ENCODE assay signal across 1 cellular context in genomic region chr19:33100894-33101644, GRCh38.
TF ChIP-seq lines count a peak whose summit lies in the region.

No MANE protein-coding gene starts in this region.

TF ChIP-seq in HepG2, 621 proteins besides CTCF, POLR2A, EP300 and RAD21 (continued from another document and continues in another):
- TF ChIP-seq, protein P1, sequence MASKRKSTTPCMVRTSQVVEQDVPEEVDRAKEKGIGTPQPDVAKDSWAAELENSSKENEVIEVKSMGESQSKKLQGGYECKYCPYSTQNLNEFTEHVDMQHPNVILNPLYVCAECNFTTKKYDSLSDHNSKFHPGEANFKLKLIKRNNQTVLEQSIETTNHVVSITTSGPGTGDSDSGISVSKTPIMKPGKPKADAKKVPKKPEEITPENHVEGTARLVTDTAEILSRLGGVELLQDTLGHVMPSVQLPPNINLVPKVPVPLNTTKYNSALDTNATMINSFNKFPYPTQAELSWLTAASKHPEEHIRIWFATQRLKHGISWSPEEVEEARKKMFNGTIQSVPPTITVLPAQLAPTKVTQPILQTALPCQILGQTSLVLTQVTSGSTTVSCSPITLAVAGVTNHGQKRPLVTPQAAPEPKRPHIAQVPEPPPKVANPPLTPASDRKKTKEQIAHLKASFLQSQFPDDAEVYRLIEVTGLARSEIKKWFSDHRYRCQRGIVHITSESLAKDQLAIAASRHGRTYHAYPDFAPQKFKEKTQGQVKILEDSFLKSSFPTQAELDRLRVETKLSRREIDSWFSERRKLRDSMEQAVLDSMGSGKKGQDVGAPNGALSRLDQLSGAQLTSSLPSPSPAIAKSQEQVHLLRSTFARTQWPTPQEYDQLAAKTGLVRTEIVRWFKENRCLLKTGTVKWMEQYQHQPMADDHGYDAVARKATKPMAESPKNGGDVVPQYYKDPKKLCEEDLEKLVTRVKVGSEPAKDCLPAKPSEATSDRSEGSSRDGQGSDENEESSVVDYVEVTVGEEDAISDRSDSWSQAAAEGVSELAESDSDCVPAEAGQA (IDR thresholded peaks at IDR 0.05; ENCODE audit: low read depth) = no peak
- TF ChIP-seq, protein P1 (CRISPR knock-in tag; IDR thresholded peaks at IDR 0.05; ENCODE audit: borderline replicate concordance) = no peak
- TF ChIP-seq TCF7 (IDR thresholded peaks at IDR 0.05; ENCODE audit: low read depth) = peak; percentile 98
- peak; percentile 51; the same call in 1 of the 2 replicates for TF ChIP-seq NR2C2 (CRISPR knock-in tag; IDR thresholded peaks at IDR 0.05; ENCODE audit: borderline replicate concordance)
- TF ChIP-seq HOXD1 (CRISPR knock-in tag; IDR thresholded peaks at IDR 0.05) = peak; percentile 65; the same call in 1 of the 2 replicates
- no peak for TF ChIP-seq MAZ (IDR thresholded peaks at IDR 0.05; ENCODE audit: borderline replicate concordance, low read depth, low read length)
- TF ChIP-seq MAZ (CRISPR knock-in tag; IDR thresholded peaks at IDR 0.05; ENCODE audit: low read depth) = no peak
- TF ChIP-seq ZNF639 (CRISPR knock-in tag; conservative IDR thresholded peaks at IDR 0.05) = no peak
- peak; percentile 40; the same call in 1 of the 2 replicates for TF ChIP-seq YEATS4 (CRISPR knock-in tag; IDR thresholded peaks at IDR 0.05; ENCODE audit: borderline replicate concordance)
- TF ChIP-seq NR2F1 (CRISPR knock-in tag; IDR thresholded peaks at IDR 0.05) = peak; percentile 86 to 97
- TF ChIP-seq TMF1 (CRISPR knock-in tag; IDR thresholded peaks at IDR 0.05; ENCODE audit: low read depth) = no peak
- no peak for TF ChIP-seq MTERF4 (CRISPR knock-in tag; IDR thresholded peaks at IDR 0.05)
- TF ChIP-seq TBX2 (CRISPR knock-in tag; IDR thresholded peaks at IDR 0.05; ENCODE audit: borderline replicate concordance) = peak; percentile 92
- peak; percentile 32; the same call in 1 of the 2 replicates for TF ChIP-seq ATF1 (CRISPR knock-in tag; IDR thresholded peaks at IDR 0.05)
- no peak for TF ChIP-seq ZBTB7A (CRISPR knock-in tag; IDR thresholded peaks at IDR 0.05)
- TF ChIP-seq RFX3 (CRISPR knock-in tag; IDR thresholded peaks at IDR 0.05) = peak; percentile 80
- peak; percentile 98 for TF ChIP-seq HMG20B (CRISPR knock-in tag; conservative IDR thresholded peaks at IDR 0.05)
- 0 out of 2 replicates have a peak, but pooled peaks have one; percentile 34 for TF ChIP-seq ZNF564 (CRISPR knock-in tag; IDR thresholded peaks at IDR 0.05)
- peak; percentile 99 for TF ChIP-seq ZNF609 (CRISPR knock-in tag; IDR thresholded peaks at IDR 0.05; ENCODE audit: borderline replicate concordance)
- TF ChIP-seq NFYB (CRISPR knock-in tag; IDR thresholded peaks at IDR 0.05) = 0 out of 2 replicates have a peak, but pooled peaks have one; percentile 7
- no peak; the same call in 1 of the 2 replicates for TF ChIP-seq DPF2 (CRISPR knock-in tag; IDR thresholded peaks at IDR 0.05; ENCODE audit: borderline replicate concordance, low read depth)
- 0 out of 2 replicates have a peak, but pooled peaks have one; percentile 50 for TF ChIP-seq KDM1A (CRISPR knock-in tag; IDR thresholded peaks at IDR 0.05)
- no peak for TF ChIP-seq SRSF1 (optimal IDR thresholded peaks at IDR 0.05; ENCODE audit: low read depth, low read length)
- TF ChIP-seq ATF7 (IDR thresholded peaks at IDR 0.05) = peak; percentile 82
- TF ChIP-seq ATF7 (CRISPR knock-in tag; IDR thresholded peaks at IDR 0.05) = no peak
- peak; percentile 68; the same call in 1 of the 2 replicates for TF ChIP-seq RFXAP (CRISPR knock-in tag; IDR thresholded peaks at IDR 0.05; ENCODE audit: borderline replicate concordance)
- TF ChIP-seq MAFG (CRISPR knock-in tag; IDR thresholded peaks at IDR 0.05) = no peak
- TF ChIP-seq ZBTB44 (CRISPR knock-in tag; IDR thresholded peaks at IDR 0.05) = no peak
- TF ChIP-seq MAX (IDR thresholded peaks at IDR 0.05) = peak; percentile 43; the same call in 1 of the 2 replicates
- TF ChIP-seq, protein P2, sequence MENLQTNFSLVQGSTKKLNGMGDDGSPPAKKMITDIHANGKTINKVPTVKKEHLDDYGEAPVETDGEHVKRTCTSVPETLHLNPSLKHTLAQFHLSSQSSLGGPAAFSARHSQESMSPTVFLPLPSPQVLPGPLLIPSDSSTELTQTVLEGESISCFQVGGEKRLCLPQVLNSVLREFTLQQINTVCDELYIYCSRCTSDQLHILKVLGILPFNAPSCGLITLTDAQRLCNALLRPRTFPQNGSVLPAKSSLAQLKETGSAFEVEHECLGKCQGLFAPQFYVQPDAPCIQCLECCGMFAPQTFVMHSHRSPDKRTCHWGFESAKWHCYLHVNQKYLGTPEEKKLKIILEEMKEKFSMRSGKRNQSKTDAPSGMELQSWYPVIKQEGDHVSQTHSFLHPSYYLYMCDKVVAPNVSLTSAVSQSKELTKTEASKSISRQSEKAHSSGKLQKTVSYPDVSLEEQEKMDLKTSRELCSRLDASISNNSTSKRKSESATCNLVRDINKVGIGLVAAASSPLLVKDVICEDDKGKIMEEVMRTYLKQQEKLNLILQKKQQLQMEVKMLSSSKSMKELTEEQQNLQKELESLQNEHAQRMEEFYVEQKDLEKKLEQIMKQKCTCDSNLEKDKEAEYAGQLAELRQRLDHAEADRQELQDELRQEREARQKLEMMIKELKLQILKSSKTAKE (CRISPR knock-in tag; IDR thresholded peaks at IDR 0.05; ENCODE audit: borderline replicate concordance) = peak; percentile 67; the same call in 1 of the 2 replicates
- TF ChIP-seq ZNF776 (CRISPR knock-in tag; IDR thresholded peaks at IDR 0.05) = no peak
- TF ChIP-seq, protein P3, sequence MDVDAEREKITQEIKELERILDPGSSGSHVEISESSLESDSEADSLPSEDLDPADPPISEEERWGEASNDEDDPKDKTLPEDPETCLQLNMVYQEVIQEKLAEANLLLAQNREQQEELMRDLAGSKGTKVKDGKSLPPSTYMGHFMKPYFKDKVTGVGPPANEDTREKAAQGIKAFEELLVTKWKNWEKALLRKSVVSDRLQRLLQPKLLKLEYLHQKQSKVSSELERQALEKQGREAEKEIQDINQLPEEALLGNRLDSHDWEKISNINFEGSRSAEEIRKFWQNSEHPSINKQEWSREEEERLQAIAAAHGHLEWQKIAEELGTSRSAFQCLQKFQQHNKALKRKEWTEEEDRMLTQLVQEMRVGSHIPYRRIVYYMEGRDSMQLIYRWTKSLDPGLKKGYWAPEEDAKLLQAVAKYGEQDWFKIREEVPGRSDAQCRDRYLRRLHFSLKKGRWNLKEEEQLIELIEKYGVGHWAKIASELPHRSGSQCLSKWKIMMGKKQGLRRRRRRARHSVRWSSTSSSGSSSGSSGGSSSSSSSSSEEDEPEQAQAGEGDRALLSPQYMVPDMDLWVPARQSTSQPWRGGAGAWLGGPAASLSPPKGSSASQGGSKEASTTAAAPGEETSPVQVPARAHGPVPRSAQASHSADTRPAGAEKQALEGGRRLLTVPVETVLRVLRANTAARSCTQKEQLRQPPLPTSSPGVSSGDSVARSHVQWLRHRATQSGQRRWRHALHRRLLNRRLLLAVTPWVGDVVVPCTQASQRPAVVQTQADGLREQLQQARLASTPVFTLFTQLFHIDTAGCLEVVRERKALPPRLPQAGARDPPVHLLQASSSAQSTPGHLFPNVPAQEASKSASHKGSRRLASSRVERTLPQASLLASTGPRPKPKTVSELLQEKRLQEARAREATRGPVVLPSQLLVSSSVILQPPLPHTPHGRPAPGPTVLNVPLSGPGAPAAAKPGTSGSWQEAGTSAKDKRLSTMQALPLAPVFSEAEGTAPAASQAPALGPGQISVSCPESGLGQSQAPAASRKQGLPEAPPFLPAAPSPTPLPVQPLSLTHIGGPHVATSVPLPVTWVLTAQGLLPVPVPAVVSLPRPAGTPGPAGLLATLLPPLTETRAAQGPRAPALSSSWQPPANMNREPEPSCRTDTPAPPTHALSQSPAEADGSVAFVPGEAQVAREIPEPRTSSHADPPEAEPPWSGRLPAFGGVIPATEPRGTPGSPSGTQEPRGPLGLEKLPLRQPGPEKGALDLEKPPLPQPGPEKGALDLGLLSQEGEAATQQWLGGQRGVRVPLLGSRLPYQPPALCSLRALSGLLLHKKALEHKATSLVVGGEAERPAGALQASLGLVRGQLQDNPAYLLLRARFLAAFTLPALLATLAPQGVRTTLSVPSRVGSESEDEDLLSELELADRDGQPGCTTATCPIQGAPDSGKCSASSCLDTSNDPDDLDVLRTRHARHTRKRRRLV (CRISPR knock-in tag; IDR thresholded peaks at IDR 0.05) = no peak
- TF ChIP-seq FOXO1 (CRISPR knock-in tag; IDR thresholded peaks at IDR 0.05) = peak; percentile 37; the same call in 1 of the 2 replicates
